In genomic region chr20:38278150-38278549, GRCh38 we compare ENCODE assay signal across 19 cellular contexts. TPM values are rescaled to one million over a fixed set of nuclear protein-coding genes. Genes with fewer than 3 reads are reported as not detected.
DNase-seq lines count a peak whose midpoint lies in the region; ATAC-seq, FAIRE-seq and TF ChIP-seq lines count a peak whose summit lies in the region.
"Had no signal": no experiment of that assay in that cellular context is flagged by ENCODE, and none has a peak within 500 bp of the region (broad histone marks: within the 10 kb centered on the region; RNA-seq: fewer than 3 reads in every experiment).

No MANE protein-coding gene starts in this region.

- no peaks in the 10 kb centered on the region for H3K9me2 ChIP-seq in GM23338 (ENCODE audit: insufficient read depth)

- DNase-seq in GM23338 (ENCODE audit: low spot score) (peak; percentile 24), NCI-H82 (lab: John Stamatoyannopoulos, UW) (peak; percentile 100), dorsolateral prefrontal cortex (peak in 3 of 10 donors; percentile 21 to 54 (median 29)), nucleus accumbens (lab: John Stamatoyannopoulos, UW) (peak in 31 of 56 donors; percentile 9 to 62 (median 29)), NCI-H345 treated with DMSO at 0.1 percent for 48 hours (lab: John Stamatoyannopoulos, UW; ENCODE audit: unreplicated experiment) (no peak), GM13977 (ENCODE audit: low spot score) (no peak), GM12892 (ENCODE audit: insufficient read length) (no peak)
- DNase-seq: activated CD8-positive, alpha-beta memory T cell treated with anti-CD3 and anti-CD28 coated beads for 24 hours; amniotic stem cell; glutamatergic neuron; KG1; NCI-H510A; stimulated activated naive CD8-positive, alpha-beta T cell treated with anti-CD3 and anti-CD28 coated beads, Interleukin-15, amount 100 ng/mL, for 72 hours had no signal

- H4K20me1 ChIP-seq in GM23338 (replicated peaks; ENCODE audit: insufficient read depth) = no peaks in the 10 kb centered on the region

- H3K9me3 Mint-ChIP-seq in GM23338 = peaks cover 12% of the 10 kb centered on the region
- H3K9me3 Mint-ChIP-seq: activated T-helper 2 cell treated with anti-CD3 and anti-CD28 coated beads, Interferon-gamma antibody, Interleukin-2, Interleukin-4, amounts not matched to agents 10 μg/mL and 5 μg/mL and 100 μg/mL, durations not matched to agents 14 hours and 24 hours and 36 hours; stimulated activated naive CD8-positive, alpha-beta T cell treated with anti-CD3 and anti-CD28 coated beads, Interleukin-15, amount 100 ng/mL, for 72 hours had no signal

- H3K27me3 ChIP-seq in GM23338 (ENCODE audit: insufficient read depth) (no peaks in the 10 kb centered on the region), dorsolateral prefrontal cortex (no peaks in the 10 kb centered on the region)

- peaks cover 10% of the 10 kb centered on the region for H3K27me3 Mint-ChIP-seq in GM23338 (ENCODE audit: insufficient read depth, low read depth, poor library complexity)

- TF ChIP-seq CTCF in GM23338 (conservative IDR thresholded peaks at IDR 0.05; ENCODE audit: low read depth in 2 of 2) = no peak
- TF ChIP-seq CTCF in dorsolateral prefrontal cortex (IDR thresholded peaks at IDR 0.05 in 54 of 56, conservative IDR thresholded peaks at IDR 0.05 in 2 of 56; ENCODE audit: low read depth in 1 of 56, partially characterized antibody in 56 of 56) = peak in 1 of 56 donors; percentile 9
- TF ChIP-seq CTCF in GM13977 (IDR thresholded peaks at IDR 0.05; ENCODE audit: extremely low read depth, insufficient read depth, missing control alignments) = no peak

- H3K4me3 ChIP-seq in GM23338 (no peak overlapping the region), dorsolateral prefrontal cortex (peak overlapping the region in 9 of 59 donors; percentile 2 to 28 (median 13))

- H2AFZ ChIP-seq in GM23338 = peak overlapping the region; percentile 90
- H2AFZ ChIP-seq: parathyroid adenoma had no signal

- no peak for FAIRE-seq in GM12892 (lab: Jason Lieb, UNC)
- FAIRE-seq: keratinocyte, RCC 7860 had no signal

- TF ChIP-seq POLR2A in GM12892 (IDR thresholded peaks at IDR 0.05; ENCODE audit: low read depth, low read length) = no peak

- H3K4me1 Mint-ChIP-seq in GM23338 = peaks cover 2% of the 10 kb centered on the region; the same call in 1 of the 3 replicates
- H3K4me1 Mint-ChIP-seq: stimulated activated naive CD8-positive, alpha-beta T cell treated with anti-CD3 and anti-CD28 coated beads, Interleukin-15, amount 100 ng/mL, for 72 hours had no signal

- intact Hi-C loops in dorsolateral prefrontal cortex (cut with DNase I) = no loop called here

- no peak overlapping the region for H3K27ac ChIP-seq in GM23338 (ENCODE audit: low read depth)
- H3K27ac ChIP-seq in dorsolateral prefrontal cortex = peak overlapping the region; percentile 22 to 91 (median 81)
- H3K27ac ChIP-seq: parathyroid adenoma had no signal

- no peaks in the 10 kb centered on the region for H3K36me3 ChIP-seq in GM23338 (ENCODE audit: insufficient read depth)

- no peaks in the 10 kb centered on the region for H3K79me2 ChIP-seq in GM23338 (replicated peaks; ENCODE audit: insufficient read depth)
- H3K79me2 ChIP-seq: parathyroid adenoma had no signal

- H3K4me2 ChIP-seq in GM23338 = no peak overlapping the region

- no peak overlapping the region for H3K4me3 Mint-ChIP-seq in GM23338
- H3K4me3 Mint-ChIP-seq: stimulated activated naive CD8-positive, alpha-beta T cell treated with anti-CD3 and anti-CD28 coated beads, Interleukin-15, amount 100 ng/mL, for 72 hours had no signal

- no peaks in the 10 kb centered on the region; the same call in 2 of the 3 replicates for H3K36me3 Mint-ChIP-seq in GM23338 (ENCODE audit: low read depth)

- no peaks in the 10 kb centered on the region for H3K4me1 ChIP-seq in GM23338 (ENCODE audit: insufficient read depth)
- H3K4me1 ChIP-seq: parathyroid adenoma had no signal

- H3K27ac Mint-ChIP-seq in GM23338 = no peak overlapping the region
- H3K27ac Mint-ChIP-seq: activated T-helper 2 cell treated with anti-CD3 and anti-CD28 coated beads, Interferon-gamma antibody, Interleukin-2, Interleukin-4, amounts not matched to agents 10 μg/mL and 5 μg/mL and 100 μg/mL, durations not matched to agents 14 hours and 24 hours and 36 hours; stimulated activated naive CD8-positive, alpha-beta T cell treated with anti-CD3 and anti-CD28 coated beads, Interleukin-15, amount 100 ng/mL, for 72 hours had no signal

- ATAC-seq in GM23338 (peak; percentile 48), HG03354 (IDR thresholded peaks at IDR 0.05; ENCODE audit: poor library complexity, severe bottlenecking, unreplicated experiment) (no peak)
- ATAC-seq: stimulated activated naive CD8-positive, alpha-beta T cell treated with anti-CD3 and anti-CD28 coated beads, Interleukin-15, amount 100 ng/mL, for 72 hours had no signal

- in situ Hi-C loops in GM13977 (cut with MboI; ENCODE audit: low pct_unique_long_range_greater_than_20kb, low sequenced_read_pairs, unreplicated experiment) = no loop called here

- H3F3A ChIP-seq in GM23338 (replicated peaks; ENCODE audit: low read depth) = no peaks in the 10 kb centered on the region

TF ChIP-seq in GM23338, 12 proteins besides CTCF, POLR2A, EP300 and RAD21:
- TF ChIP-seq EZH2 (IDR thresholded peaks at IDR 0.05; ENCODE audit: low read depth, unreplicated experiment) (no peak), ETS1 (IDR thresholded peaks at IDR 0.05) (no peak), JUNB (IDR thresholded peaks at IDR 0.05; ENCODE audit: unreplicated experiment) (no peak)

RNA-seq across cellular contexts. Expression of gene KIAA1755, which starts 17.6 kb away (rescaled TPM):
- total RNA-seq in GM23338 (2014; rRNA removed; shearing (Covaris generic)) = 0.12 and 0.28 TPM in 2 replicates
- polyA plus RNA-seq in GM23338 (2016; fragmentation: Nextera tagmentation; extraction: Ambion mirVana) = not detected in 2 replicates
- total RNA-seq in dorsolateral prefrontal cortex = 100 to 1,000 TPM in 6 of 120 experiments, 10 to 100 TPM in 114; 19.2 to 129 (median 51.1) TPM
- not detected for polyA plus RNA-seq in GM12892 (2012; ENCODE audit: missing spikeins)
- total RNA-seq: activated T-helper 2 cell treated with anti-CD3 and anti-CD28 coated beads, Interferon-gamma antibody, Interleukin-2, Interleukin-4, amounts not matched to agents 10 μg/mL and 5 μg/mL and 100 μg/mL, durations not matched to agents 14 hours and 24 hours and 36 hours; G401 had no signal
- polyA plus RNA-seq: keratinocyte had no signal

RNA-seq across cellular contexts. Expression of gene BPI, which starts 25.8 kb away (rescaled TPM):
- total RNA-seq in GM23338 (2014; rRNA removed; shearing (Covaris generic)) = not detected in 2 replicates
- polyA plus RNA-seq in GM23338 (2016; fragmentation: Nextera tagmentation; extraction: Ambion mirVana) = not detected in 2 replicates
- 1 to 10 TPM in 4 of 120 experiments, under 1 TPM in 11, not detected in 105; 0.23 to 1.5 (median 0.42) TPM for total RNA-seq in dorsolateral prefrontal cortex
- polyA plus RNA-seq in GM12892 (2012; ENCODE audit: missing spikeins) = not detected
- total RNA-seq: activated T-helper 2 cell treated with anti-CD3 and anti-CD28 coated beads, Interferon-gamma antibody, Interleukin-2, Interleukin-4, amounts not matched to agents 10 μg/mL and 5 μg/mL and 100 μg/mL, durations not matched to agents 14 hours and 24 hours and 36 hours; G401 had no signal
- polyA plus RNA-seq: keratinocyte had no signal

Comparison
In these comparisons a context has a peak if more than half of its experiments do, and no peak if none do; other contexts are left out.
1. DNase-seq: peak in GM23338 (single experiment), NCI-H82 (single experiment) and nucleus accumbens (31 of 56); none in NCI-H345 treated with DMSO at 0.1 percent for 48 hours (single experiment), GM13977 (single experiment) and GM12892 (single experiment).
2. RNA of gene KIAA1755, which starts 17.6 kb away (total RNA-seq): 19.2 to 129 TPM in dorsolateral prefrontal cortex; 0.12 to 0.28 TPM in GM23338; every median in the first group is over 10 times any median in the second.